In the genomic region with DNA sequence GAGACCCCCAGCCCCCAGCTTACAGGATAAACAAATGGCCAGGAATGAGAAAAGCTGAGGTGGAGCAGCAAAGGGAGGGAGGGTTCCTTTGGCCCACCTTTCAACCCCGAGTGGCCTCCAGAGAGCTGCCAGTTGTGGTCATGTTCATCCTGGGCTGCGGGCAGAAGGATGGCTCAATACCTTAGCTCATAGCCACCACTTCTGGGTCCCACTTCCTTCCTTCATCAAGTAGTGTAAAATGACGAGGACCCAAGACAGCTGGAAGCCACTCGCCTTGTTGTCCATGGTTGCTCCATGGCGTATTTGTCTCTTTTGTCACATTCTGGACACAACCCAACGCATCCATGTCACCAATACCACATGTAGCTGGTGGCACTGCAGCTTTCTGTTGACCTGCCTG, we compare ENCODE assay signal across 12 cellular contexts. TPM values are rescaled to one million over a fixed set of nuclear protein-coding genes. Genes with fewer than 3 reads are reported as not detected.
DNase-seq lines count a peak whose midpoint lies in the region; ATAC-seq and FAIRE-seq lines count a peak whose summit lies in the region.
"Had no signal": no experiment of that assay in that cellular context is flagged by ENCODE, and none has a peak within 500 bp of the region (broad histone marks: within the 10 kb centered on the region; RNA-seq: fewer than 3 reads in every experiment).

No MANE protein-coding gene starts in this region.

- H3K9me3 Mint-ChIP-seq in activated naive CD8-positive, alpha-beta T cell treated with anti-CD3 and anti-CD28 coated beads, Interleukin-2, amount 10 ng/mL, durations not matched to agents 7 days and 5 days: peaks cover 10% of the 10 kb centered on the region
- H3K9me3 Mint-ChIP-seq: nephron had no signal

- peak; percentile 87 for DNase-seq in cardiac septum (ENCODE audit: low spot score)
- DNase-seq in left ventricle myocardium superior: no peak
- no peak for DNase-seq in activated naive CD8-positive, alpha-beta T cell treated with anti-CD3 and anti-CD28 coated beads, Interleukin-2, amount 10 ng/mL, durations not matched to agents 7 days and 5 days
- DNase-seq in urothelium cell line (ENCODE audit: low spot score): no peak
- no peak for DNase-seq in NCI-H146 (lab: John Stamatoyannopoulos, UW)
- DNase-seq in NCI-H1092 (lab: John Stamatoyannopoulos, UW): no peak
- DNase-seq: NCI-H1417 treated with DMSO at 0.1 percent for 48 hours, Right ventricle myocardium superior had no signal

- peaks cover 56% of the 10 kb centered on the region for H3K36me3 Mint-ChIP-seq in activated naive CD8-positive, alpha-beta T cell treated with anti-CD3 and anti-CD28 coated beads, Interleukin-2, amount 10 ng/mL, durations not matched to agents 7 days and 5 days

- peak overlapping the region; percentile 78 for H3K27ac ChIP-seq in KOPT-K1 (ENCODE audit: low read depth, low read length, poor library complexity, severe bottlenecking)
- H3K27ac ChIP-seq: C4-2B had no signal

- H3K4me3 Mint-ChIP-seq in activated naive CD8-positive, alpha-beta T cell treated with anti-CD3 and anti-CD28 coated beads, Interleukin-2, amount 10 ng/mL, durations not matched to agents 7 days and 5 days: peak overlapping the region; percentile 71
- H3K4me3 Mint-ChIP-seq: nephron had no signal

- intact Hi-C loops in cardiac septum (cut with DNase I) (no loop called here), left ventricle myocardium superior (cut with micrococcal nuclease) (no loop called here)

- no peaks in the 10 kb centered on the region for H3K9me3 ChIP-seq in KOPT-K1 (ENCODE audit: insufficient read depth, low read length, poor library complexity, severe bottlenecking)

- no peak for ATAC-seq in left ventricle myocardium superior
- peak; percentile 72 for ATAC-seq in activated naive CD8-positive, alpha-beta T cell treated with anti-CD3 and anti-CD28 coated beads, Interleukin-2, amount 10 ng/mL, durations not matched to agents 7 days and 5 days (ENCODE audit: low read depth)
- no peak for ATAC-seq in GM21515 (IDR thresholded peaks at IDR 0.05; ENCODE audit: unreplicated experiment)

- peaks cover 28% of the 10 kb centered on the region for H3K4me1 Mint-ChIP-seq in activated naive CD8-positive, alpha-beta T cell treated with anti-CD3 and anti-CD28 coated beads, Interleukin-2, amount 10 ng/mL, durations not matched to agents 7 days and 5 days

- peak overlapping the region; percentile 85 for H3K27ac Mint-ChIP-seq in activated naive CD8-positive, alpha-beta T cell treated with anti-CD3 and anti-CD28 coated beads, Interleukin-2, amount 10 ng/mL, durations not matched to agents 7 days and 5 days
- H3K27ac Mint-ChIP-seq: nephron had no signal

- peak; percentile 83 for FAIRE-seq in urothelium cell line (lab: Jason Lieb, UNC)

- H3K36me3 ChIP-seq in KOPT-K1 (ENCODE audit: insufficient read depth, low read length): peaks cover 38% of the 10 kb centered on the region

- H3K27me3 Mint-ChIP-seq in activated naive CD8-positive, alpha-beta T cell treated with anti-CD3 and anti-CD28 coated beads, Interleukin-2, amount 10 ng/mL, durations not matched to agents 7 days and 5 days: no peaks in the 10 kb centered on the region

- POLR2A ChIA-PET in activated naive CD8-positive, alpha-beta T cell treated with anti-CD3 and anti-CD28 coated beads, Interleukin-2, amount 10 ng/mL, durations not matched to agents 7 days and 5 days (lab: Charles Lee): interaction anchor here (1.5 to 2.3 kb wide), 2 partner anchors 15 to 24 kb away, joined by 6 to 15 read pairs; partner anchors contain the start of gene CRACR2A

RNA-seq across cellular contexts. Expression of gene CRACR2A, which starts 24.2 kb away (rescaled TPM):
- total RNA-seq in cardiac septum (2.3 TPM), left ventricle myocardium superior (2.5 TPM)
- 10 to 100 TPM; 35.3 to 36.9 TPM for total RNA-seq in activated naive CD8-positive, alpha-beta T cell treated with anti-CD3 and anti-CD28 coated beads, Interleukin-2, amount 10 ng/mL, durations not matched to agents 7 days and 5 days

Comparison
In these comparisons a context has a peak if more than half of its experiments do, and no peak if none do; other contexts are left out.
1. RNA of gene CRACR2A, which starts 24.2 kb away (total RNA-seq): 35.3 to 36.9 TPM in activated naive CD8-positive, alpha-beta T cell treated with anti-CD3 and anti-CD28 coated beads, Interleukin-2, amount 10 ng/mL, durations not matched to agents 7 days and 5 days; 2.5 TPM in left ventricle myocardium superior (single experiment) and 2.3 TPM in cardiac septum (single experiment); every median in the first group is over 10 times any median in the second.